18 cellular contexts compared by ENCODE assay signal in the genomic region with DNA sequence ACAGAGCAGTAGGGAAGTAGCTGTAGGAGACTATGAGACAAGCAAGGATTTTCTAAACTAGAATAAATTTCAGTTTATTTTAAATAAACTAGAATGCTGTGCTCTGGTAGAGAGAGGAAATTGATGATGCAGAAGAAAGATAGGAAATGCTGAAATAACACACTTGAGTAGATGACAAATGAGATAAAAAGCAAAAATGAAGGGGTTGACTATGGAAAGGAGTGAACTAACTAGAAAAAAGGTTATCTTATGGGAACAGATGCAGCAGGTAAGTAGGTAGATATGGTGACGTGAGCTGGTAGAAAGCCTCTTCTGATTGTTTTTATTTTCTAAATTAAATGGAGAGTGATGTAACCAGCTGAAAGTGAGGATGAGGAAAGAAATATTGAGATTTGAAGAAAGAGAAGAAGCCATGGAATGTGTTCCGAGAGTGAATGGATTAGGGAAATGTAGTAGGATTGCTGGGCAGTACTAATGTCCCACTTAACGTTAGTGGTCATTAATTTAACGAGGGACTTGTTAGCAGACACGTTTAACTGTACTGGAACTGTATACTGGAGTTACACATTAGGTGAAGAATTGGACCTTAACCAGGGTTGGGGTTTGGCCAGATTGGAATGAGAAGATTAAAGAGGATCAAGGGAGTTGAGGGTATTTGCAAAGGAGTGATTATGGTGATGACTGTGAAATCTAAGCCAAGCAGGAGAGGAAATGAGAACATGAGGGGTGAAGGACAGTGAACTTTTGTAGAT.
DNase-seq lines count a peak whose midpoint lies in the region; ATAC-seq, FAIRE-seq and TF ChIP-seq lines count a peak whose summit lies in the region.
"Had no signal": no experiment of that assay in that cellular context is flagged by ENCODE, and none has a peak within 500 bp of the region (broad histone marks: within the 10 kb centered on the region; RNA-seq: fewer than 3 reads in every experiment).

No MANE protein-coding gene starts in this region.

- H3K9ac ChIP-seq in trophoblast cell (ENCODE audit: low read length), result no peak overlapping the region

- no peaks in the 10 kb centered on the region for H3K27me3 ChIP-seq in trophoblast cell (ENCODE audit: insufficient read depth, low read length)
- H3K27me3 ChIP-seq: BE2C had no signal

- no peak overlapping the region for H3K27ac ChIP-seq in trophoblast cell (ENCODE audit: low read depth, low read length)
- H3K27ac ChIP-seq: A549, C4-2B had no signal

- no peak overlapping the region for H2BK5ac ChIP-seq in trophoblast cell (ENCODE audit: low read depth, low read length, poor library complexity)

- H3K36me3 ChIP-seq in trophoblast cell (ENCODE audit: control insufficient read depth in 1 of 2, insufficient read depth in 2 of 2, low read length in 2 of 2), result peaks cover 4 to 5% of the 10 kb centered on the region in 2 experiments

- WGBS in trophoblast cell (ENCODE audit: extremely low coverage, insufficient coverage, insufficient read length), result no CpG with 5 or more reads among the region's 5 CpGs

- H4K8ac ChIP-seq in trophoblast cell (ENCODE audit: low read depth, low read length), result no peak overlapping the region

- no peak overlapping the region for H3K23ac ChIP-seq in trophoblast cell (ENCODE audit: low read length)

- no peak overlapping the region for H2AFZ ChIP-seq in trophoblast cell (ENCODE audit: insufficient read depth, low read length, poor library complexity)

- H2BK120ac ChIP-seq in trophoblast cell (ENCODE audit: insufficient read depth, low read length, poor library complexity), result no peak overlapping the region

- no peaks in the 10 kb centered on the region for H3K4me1 ChIP-seq in trophoblast cell (ENCODE audit: control insufficient read depth in 1 of 2, insufficient read depth in 2 of 2, low read length in 2 of 2)
- H3K4me1 ChIP-seq: A549, BE2C had no signal

- H3K79me1 ChIP-seq in trophoblast cell (ENCODE audit: low read length), result no peaks in the 10 kb centered on the region

- no peak overlapping the region for H3K18ac ChIP-seq in trophoblast cell (ENCODE audit: low read length)

- no peak overlapping the region for H3K27ac Mint-ChIP-seq in natural killer cell
- H3K27ac Mint-ChIP-seq: CD4-positive, alpha-beta memory T cell; HFFc6 had no signal

- H3K36me3 Mint-ChIP-seq in natural killer cell, result no peaks in the 10 kb centered on the region
- H3K36me3 Mint-ChIP-seq: CD4-positive, alpha-beta memory T cell had no signal

- H4K91ac ChIP-seq in trophoblast cell (ENCODE audit: low read depth, low read length), result no peak overlapping the region

- ATAC-seq in natural killer cell, result no peak
- ATAC-seq: A549 had no signal

- no peak for TF ChIP-seq POLR2A in H54 (IDR thresholded peaks at IDR 0.05; ENCODE audit: low read depth, low read length)

- no peak overlapping the region for H3K14ac ChIP-seq in trophoblast cell (ENCODE audit: low read length)

- H3K4me3 Mint-ChIP-seq in natural killer cell, result no peak overlapping the region
- H3K4me3 Mint-ChIP-seq: CD4-positive, alpha-beta memory T cell; HFFc6 had no signal

- H3K79me2 ChIP-seq in trophoblast cell (ENCODE audit: control insufficient read depth, insufficient read depth, low read length, poor library complexity), result peaks cover 4% of the 10 kb centered on the region

- intact Hi-C loops in natural killer cell (cut with micrococcal nuclease), result no loop called here

- no peaks in the 10 kb centered on the region for H3K9me3 ChIP-seq in trophoblast cell (ENCODE audit: insufficient read depth, low read depth, low read length)
- H3K9me3 ChIP-seq: A549, BE2C had no signal

- H3K9me3 Mint-ChIP-seq in natural killer cell, result no peaks in the 10 kb centered on the region
- H3K9me3 Mint-ChIP-seq: CD4-positive, alpha-beta memory T cell; HFFc6 had no signal

- H4K12ac ChIP-seq in trophoblast cell (ENCODE audit: low read depth, low read length), result no peak overlapping the region

- H3K4ac ChIP-seq in trophoblast cell (ENCODE audit: low read depth, low read length), result peak overlapping the region; percentile 46

- H3K4me3 ChIP-seq in trophoblast cell (ENCODE audit: low read depth, low read length), result no peak overlapping the region
- H3K4me3 ChIP-seq: A549 had no signal

- H3K4me2 ChIP-seq in trophoblast cell (ENCODE audit: low read length), result no peak overlapping the region
- H3K4me2 ChIP-seq: A549 had no signal

- no peak overlapping the region for H2BK12ac ChIP-seq in trophoblast cell (ENCODE audit: low read length)

- TF ChIP-seq CTCF in natural killer cell (IDR thresholded peaks at IDR 0.05), result no peak

- no peaks in the 10 kb centered on the region for H3K27me3 Mint-ChIP-seq in natural killer cell (ENCODE audit: low read depth in 2 of 2)
- H3K27me3 Mint-ChIP-seq: CD4-positive, alpha-beta memory T cell had no signal

- H3K4me1 Mint-ChIP-seq in natural killer cell, result no peaks in the 10 kb centered on the region
- H3K4me1 Mint-ChIP-seq: CD4-positive, alpha-beta memory T cell had no signal

- no peak overlapping the region for H2AK5ac ChIP-seq in trophoblast cell (ENCODE audit: low read length)

- FAIRE-seq in H54 (lab: Jason Lieb, UNC), result peak; percentile 20
- FAIRE-seq: H1 had no signal

- DNase-seq in H54 (ENCODE audit: insufficient read length, low spot score), result no peak
- peak; percentile 95 for DNase-seq in NCI-H82 treated with DMSO at 0.1 percent for 48 hours (lab: John Stamatoyannopoulos, UW; ENCODE audit: unreplicated experiment)
- DNase-seq in dermis blood vessel endothelial cell, result peak; percentile 41
- DNase-seq in trophoblast cell, result no peak
- DNase-seq in SW 1271 (lab: John Stamatoyannopoulos, UW), result no peak
- no peak for DNase-seq in natural killer cell
- no peak for DNase-seq in activated T-cell treated with anti-CD3 and anti-CD28 coated beads for 4 hours
- no peak for DNase-seq in effector CD4-positive, alpha-beta T cell
- DNase-seq: BE2C; CD4-positive, alpha-beta memory T cell; COR-L47; DMS53; GF-D8; HCEC 1CT; HFFc6 had no signal

Comparison
In these comparisons a context has a peak if more than half of its experiments do, and no peak if none do; other contexts are left out.
1. DNase-seq: peak in NCI-H82 treated with DMSO at 0.1 percent for 48 hours (single experiment) and dermis blood vessel endothelial cell (single experiment); none in H54 (single experiment), trophoblast cell (0 of 2), SW 1271 (0 of 2), natural killer cell (single experiment), activated T-cell treated with anti-CD3 and anti-CD28 coated beads for 4 hours (single experiment) and effector CD4-positive, alpha-beta T cell (single experiment).